9 cellular contexts compared by ENCODE assay signal in the genomic region with DNA sequence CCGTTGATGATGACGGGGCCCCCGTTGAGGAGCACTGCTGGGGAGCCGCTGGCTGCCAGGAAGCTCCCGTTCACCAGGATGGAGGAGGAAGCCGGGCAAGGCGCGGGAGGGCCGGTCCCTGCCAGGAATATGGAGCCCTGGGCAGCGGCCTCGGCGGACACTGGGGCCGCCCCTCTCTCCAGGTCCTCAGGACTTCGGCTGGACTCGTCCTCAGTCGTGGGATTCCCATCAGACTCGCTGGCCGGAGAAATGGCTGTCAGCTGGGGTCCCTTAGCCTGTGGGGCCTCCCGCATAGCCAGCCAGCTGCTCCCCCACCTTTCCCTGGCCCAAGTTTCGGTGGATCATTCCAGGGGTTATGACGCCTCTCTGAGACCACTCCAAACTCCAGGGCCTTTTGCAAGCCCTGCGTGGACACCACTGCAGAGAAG.
DNase-seq lines count a peak whose midpoint lies in the region; ATAC-seq lines count a peak whose summit lies in the region.
"Had no signal": no experiment of that assay in that cellular context is flagged by ENCODE, and none has a peak within 500 bp of the region (broad histone marks: within the 10 kb centered on the region; RNA-seq: fewer than 3 reads in every experiment).

No MANE protein-coding gene starts in this region.

- H3K27ac ChIP-seq in epithelial cell of prostate (peak overlapping the region; percentile 84), muscle layer of duodenum (ENCODE audit: low read length) (peak overlapping the region; percentile 75)

- no peaks in the 10 kb centered on the region for H3K36me3 Mint-ChIP-seq in stimulated activated naive CD8-positive, alpha-beta T cell treated with anti-CD3 and anti-CD28 coated beads, Interleukin-15, Interleukin-2, amounts not matched to agents 100 ng/mL and 50 ng/mL, for 24 hours (ENCODE audit: low read depth)

- peak overlapping the region; percentile 63 to 93 for H3K4me3 ChIP-seq in muscle layer of duodenum (ENCODE audit: low read depth in 1 of 2, low read length in 2 of 2)

- peak overlapping the region; percentile 26 for H3K4me3 Mint-ChIP-seq in stimulated activated naive CD8-positive, alpha-beta T cell treated with anti-CD3 and anti-CD28 coated beads, Interleukin-15, Interleukin-2, amounts not matched to agents 100 ng/mL and 50 ng/mL, for 24 hours

- H3K4me1 Mint-ChIP-seq in stimulated activated naive CD8-positive, alpha-beta T cell treated with anti-CD3 and anti-CD28 coated beads, Interleukin-15, Interleukin-2, amounts not matched to agents 100 ng/mL and 50 ng/mL, for 24 hours (ENCODE audit: low read depth) = peaks cover 15% of the 10 kb centered on the region

- DNase-seq in stimulated activated naive CD8-positive, alpha-beta T cell treated with anti-CD3 and anti-CD28 coated beads, Interleukin-15, Interleukin-2, amounts not matched to agents 100 U/mL and 50 U/mL, for 24 hours = no peak
- DNase-seq in epithelial cell of prostate (ENCODE audit: low read depth, low spot score) = no peak
- no peak for DNase-seq in NCI-H82 (lab: John Stamatoyannopoulos, UW)
- DNase-seq in NCI-H748 treated with DMSO at 0.1 percent for 48 hours (lab: John Stamatoyannopoulos, UW) = no peak
- DNase-seq in NCI-H1092 (lab: John Stamatoyannopoulos, UW) = no peak
- no peak for DNase-seq in GM19238 (ENCODE audit: insufficient read length, low spot score)
- DNase-seq: hippocampal formation had no signal

- peaks cover 7% of the 10 kb centered on the region for H3K27me3 Mint-ChIP-seq in stimulated activated naive CD8-positive, alpha-beta T cell treated with anti-CD3 and anti-CD28 coated beads, Interleukin-15, Interleukin-2, amounts not matched to agents 100 ng/mL and 50 ng/mL, for 24 hours

- H3K9me3 ChIP-seq in muscle layer of duodenum (ENCODE audit: control insufficient read depth in 1 of 2, low read length in 2 of 2) = no peaks in the 10 kb centered on the region

- peaks cover 4 to 56% of the 10 kb centered on the region in 2 donors for H3K4me1 ChIP-seq in muscle layer of duodenum (ENCODE audit: control insufficient read depth in 1 of 2, insufficient read depth in 2 of 2, low read length in 2 of 2)

- H3K36me3 ChIP-seq in muscle layer of duodenum (ENCODE audit: control insufficient read depth in 1 of 2, insufficient read depth in 2 of 2, low read length in 2 of 2) = peaks cover 0 to 3% of the 10 kb centered on the region in 2 donors

- ATAC-seq in stimulated activated naive CD8-positive, alpha-beta T cell treated with anti-CD3 and anti-CD28 coated beads, Interleukin-15, Interleukin-2, amounts not matched to agents 100 U/mL and 50 U/mL, for 24 hours = no peak

- H3K27ac Mint-ChIP-seq in stimulated activated naive CD8-positive, alpha-beta T cell treated with anti-CD3 and anti-CD28 coated beads, Interleukin-15, Interleukin-2, amounts not matched to agents 100 ng/mL and 50 ng/mL, for 24 hours = no peak overlapping the region

- H3K27me3 ChIP-seq in muscle layer of duodenum (ENCODE audit: low read depth, low read length) = no peaks in the 10 kb centered on the region

- H3K9me3 Mint-ChIP-seq in stimulated activated naive CD8-positive, alpha-beta T cell treated with anti-CD3 and anti-CD28 coated beads, Interleukin-15, Interleukin-2, amounts not matched to agents 100 ng/mL and 50 ng/mL, for 24 hours = no peaks in the 10 kb centered on the region
